ENCODE assay signal across 1 cellular context in genomic region chr7:22572292-22572691, GRCh38.
TF ChIP-seq lines count a peak whose summit lies in the region.

No MANE protein-coding gene starts in this region.

TF ChIP-seq in SK-N-SH, 30 proteins besides CTCF, POLR2A, EP300 and RAD21 (continued from another document):
- TF ChIP-seq TEAD4 (IDR thresholded peaks at IDR 0.05; ENCODE audit: borderline replicate concordance, insufficient read depth) (no peak), JUND (IDR thresholded peaks at IDR 0.05) (no peak)
